In genomic region chr1:121445677-121446076, GRCh38 we compare ENCODE assay signal across 26 cellular contexts.
"Had no signal": no experiment of that assay in that cellular context is flagged by ENCODE, and none has a peak within 500 bp of the region (broad histone marks: within the 10 kb centered on the region; RNA-seq: fewer than 3 reads in every experiment).

No MANE protein-coding gene starts in this region.

- H3K4me3 ChIP-seq: ascending aorta, body of pancreas, coronary artery, SJSA1 had no signal

- H3K36me3 Mint-ChIP-seq: activated CD4-positive, alpha-beta memory T cell treated with anti-CD3 and anti-CD28 coated beads for 36 hours; activated naive CD4-positive, alpha-beta T cell treated with anti-CD3 and anti-CD28 coated beads, Interleukin-2, amount 50 U/mL, for 72 hours had no signal

- H3K27ac Mint-ChIP-seq: activated CD4-positive, alpha-beta memory T cell treated with anti-CD3 and anti-CD28 coated beads for 36 hours; activated CD4-positive, alpha-beta T cell treated with anti-CD3 and anti-CD28 coated beads, Interleukin-2, amount 10 ng/mL, durations not matched to agents 7 days and 5 days; activated naive CD4-positive, alpha-beta T cell treated with anti-CD3 and anti-CD28 coated beads, Interleukin-2, amount 50 U/mL, for 72 hours; activated naive CD8-positive, alpha-beta T cell treated with anti-CD3 and anti-CD28 coated beads, Interleukin-2, amount 50 U/mL, for 24 hours had no signal

- H3K4me3 Mint-ChIP-seq: activated CD4-positive, alpha-beta memory T cell treated with anti-CD3 and anti-CD28 coated beads for 36 hours; activated CD4-positive, alpha-beta T cell treated with anti-CD3 and anti-CD28 coated beads, Interleukin-2, amount 10 ng/mL, durations not matched to agents 7 days and 5 days; activated naive CD8-positive, alpha-beta T cell treated with anti-CD3 and anti-CD28 coated beads, Interleukin-2, amount 50 U/mL, for 24 hours; activated T-cell treated with anti-CD3 and anti-CD28 coated beads, Interleukin-2, amount 50 U/mL, for 4 hours had no signal

- FAIRE-seq: bronchial epithelial cell, TTC549 had no signal

- H3K27ac ChIP-seq: ascending aorta, body of pancreas, coronary artery, SJSA1, VCaP had no signal

- H3K36me3 ChIP-seq: ascending aorta, SJSA1 had no signal

- H3K27me3 ChIP-seq: ascending aorta, body of pancreas, SJSA1 had no signal

- H3K27me3 Mint-ChIP-seq: activated CD4-positive, alpha-beta memory T cell treated with anti-CD3 and anti-CD28 coated beads for 36 hours; activated naive CD8-positive, alpha-beta T cell treated with anti-CD3 and anti-CD28 coated beads, Interleukin-2, amount 50 U/mL, for 24 hours had no signal

- H3K9me3 Mint-ChIP-seq: activated CD4-positive, alpha-beta T cell treated with anti-CD3 and anti-CD28 coated beads, Interleukin-2, amount 10 ng/mL, durations not matched to agents 7 days and 5 days had no signal

- H3K9me3 ChIP-seq: ascending aorta, body of pancreas, SJSA1 had no signal

- H3K4me1 ChIP-seq: ascending aorta, body of pancreas had no signal

- DNase-seq: activated CD4-positive, alpha-beta memory T cell treated with anti-CD3 and anti-CD28 coated beads for 36 hours; activated CD4-positive, alpha-beta T cell treated with anti-CD3 and anti-CD28 coated beads, Interleukin-2, amount 10 ng/mL, durations not matched to agents 7 days and 5 days; activated CD4-positive, CD25-positive, alpha-beta regulatory T cell; activated CD8-positive, alpha-beta memory T cell treated with anti-CD3 and anti-CD28 coated beads for 24 hours; activated effector memory CD4-positive, alpha-beta T cell treated with anti-CD3 and anti-CD28 coated beads, Interleukin-2, amount 50 U/mL, for 16 hours; activated naive CD4-positive, alpha-beta T cell treated with Interleukin-2 at 50 U/mL for 16 hours; activated naive CD8-positive, alpha-beta T cell treated with anti-CD3 and anti-CD28 coated beads, Interleukin-2, amount 50 U/mL, for 24 hours; activated T-cell treated with anti-CD3 and anti-CD28 coated beads, Interleukin-2, amount 50 U/mL, for 4 hours; amniotic stem cell; body of pancreas; central memory CD4-positive, alpha-beta T cell; NCI-H1105; NCI-H1436; NCI-H187; NCI-H2081 treated with DMSO at 0.1 percent for 48 hours; NCI-H446; OCI-M1; RPMI8226; T-helper 1 cell had no signal
